28 cellular contexts compared by ENCODE assay signal in the genomic region with DNA sequence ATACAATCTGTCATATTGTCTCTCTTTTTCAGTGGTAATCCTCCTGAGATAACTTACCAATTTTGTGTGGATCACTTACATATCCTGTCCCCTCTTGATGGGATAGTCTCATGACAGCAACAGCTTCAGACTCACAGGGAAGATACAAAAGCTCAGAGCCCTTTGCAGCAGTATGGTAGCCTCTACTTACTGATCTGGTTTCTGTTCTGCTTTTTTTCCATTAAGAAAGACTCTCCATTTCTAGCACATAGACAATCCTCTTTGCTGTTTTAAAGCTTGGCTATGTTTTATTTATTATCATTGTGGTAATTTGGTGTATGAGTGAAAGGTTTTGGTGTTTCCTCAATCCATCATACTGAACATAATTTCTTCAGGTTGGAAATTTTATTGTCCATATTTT.
"Had no signal": no experiment of that assay in that cellular context is flagged by ENCODE, and none has a peak within 500 bp of the region (broad histone marks: within the 10 kb centered on the region; RNA-seq: fewer than 3 reads in every experiment).

No MANE protein-coding gene starts in this region.

- ATAC-seq: activated CD8-positive, alpha-beta T cell treated with anti-CD3 and anti-CD28 coated beads for 36 hours; activated T-cell treated with anti-CD3 and anti-CD28 coated beads, Interleukin-2, amount 50 U/mL, for 4 hours; activated T-helper 17 cell treated with anti-CD3 and anti-CD28 coated beads, Interleukin-2, amount 50 U/mL, for 72 hours; foreskin keratinocyte; gastrocnemius medialis; heart left ventricle; T-helper 17 cell; WTC11 had no signal

- H3K36me3 ChIP-seq: brain microvascular endothelial cell, esophagus muscularis mucosa, gastrocnemius medialis, heart left ventricle had no signal

- H3K9me3 ChIP-seq: gastrocnemius medialis had no signal

- H3K27ac ChIP-seq: brain microvascular endothelial cell, coronary artery, dorsolateral prefrontal cortex, esophagus muscularis mucosa, foreskin keratinocyte, gastrocnemius medialis, heart left ventricle, VCaP had no signal

- H3K4me3 ChIP-seq: coronary artery, dorsolateral prefrontal cortex, esophagus muscularis mucosa, gastrocnemius medialis, heart left ventricle had no signal

- DNase-seq: activated CD4-positive, alpha-beta T cell treated with anti-CD3 and anti-CD28 coated beads for 1 hour; activated CD4-positive, alpha-beta T cell treated with anti-CD3 and anti-CD28 coated beads for 48 hours; activated CD4-positive, alpha-beta T cell treated with anti-CD3 and anti-CD28 coated beads, Interleukin-2, amount 50 U/mL, for 1 hour; activated CD4-positive, alpha-beta T cell treated with anti-CD3 and anti-CD28 coated beads, Interleukin-2, amount 50 U/mL, for 48 hours; activated CD8-positive, alpha-beta memory T cell treated with anti-CD3 and anti-CD28 coated beads for 24 hours; activated CD8-positive, alpha-beta T cell treated with anti-CD3 and anti-CD28 coated beads for 36 hours; activated effector memory CD4-positive, alpha-beta T cell treated with Interleukin-2 at 50 U/mL for 16 hours; activated gamma-delta T cell treated with Interleukin-2 at 50 U/mL for 16 hours; activated naive CD4-positive, alpha-beta T cell treated with anti-CD3 and anti-CD28 coated beads, Interleukin-2, amount 50 U/mL, for 16 hours; activated naive CD4-positive, alpha-beta T cell treated with Interleukin-2 at 50 U/mL for 16 hours; activated T-cell treated with anti-CD3 and anti-CD28 coated beads, Interleukin-2, amount 50 U/mL, for 4 hours; amniotic stem cell; anterior cingulate cortex; brain microvascular endothelial cell; dorsolateral prefrontal cortex; effector memory CD4-positive, alpha-beta T cell; endodermal cell; erythroblast; foreskin keratinocyte; gastrocnemius medialis; glutamatergic neuron; heart left ventricle; T-helper 17 cell had no signal

- H3K4me1 ChIP-seq: esophagus muscularis mucosa, foreskin keratinocyte, gastrocnemius medialis, heart left ventricle had no signal

- H3K27me3 ChIP-seq: brain microvascular endothelial cell, foreskin keratinocyte, gastrocnemius medialis had no signal
